In the genomic region with DNA sequence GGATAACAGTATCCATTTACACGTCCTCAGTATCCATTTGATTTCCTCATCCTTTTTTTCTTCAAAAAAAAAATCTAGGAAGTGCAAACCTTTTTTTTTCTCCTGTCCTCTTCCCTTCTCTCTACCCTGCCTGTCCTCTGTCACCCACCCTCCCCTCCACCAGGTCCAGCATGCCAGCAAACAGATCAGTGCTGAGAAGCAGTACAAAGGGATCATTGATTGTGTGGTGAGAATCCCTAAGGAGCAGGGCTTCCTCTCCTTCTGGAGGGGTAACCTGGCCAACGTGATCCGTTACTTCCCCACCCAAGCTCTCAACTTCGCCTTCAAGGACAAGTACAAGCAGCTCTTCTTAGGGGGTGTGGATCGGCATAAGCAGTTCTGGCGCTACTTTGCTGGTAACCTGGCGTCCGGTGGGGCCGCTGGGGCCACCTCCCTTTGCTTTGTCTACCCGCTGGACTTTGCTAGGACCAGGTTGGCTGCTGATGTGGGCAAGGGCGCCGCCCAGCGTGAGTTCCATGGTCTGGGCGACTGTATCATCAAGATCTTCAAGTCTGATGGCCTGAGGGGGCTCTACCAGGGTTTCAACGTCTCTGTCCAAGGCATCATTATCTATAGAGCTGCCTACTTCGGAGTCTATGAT, we compare ENCODE assay signal across 13 cellular contexts. TPM values are rescaled to one million over a fixed set of nuclear protein-coding genes. Genes with fewer than 3 reads are reported as not detected.
DNase-seq lines count a peak whose midpoint lies in the region; TF ChIP-seq lines count a peak whose summit lies in the region.
"Had no signal": no experiment of that assay in that cellular context is flagged by ENCODE, and none has a peak within 500 bp of the region (broad histone marks: within the 10 kb centered on the region; RNA-seq: fewer than 3 reads in every experiment).

No MANE protein-coding gene starts in this region.

- TF ChIP-seq CTCF in left ventricle myocardium inferior (IDR thresholded peaks at IDR 0.05; ENCODE audit: borderline replicate concordance) (no peak), coronary artery (IDR thresholded peaks at IDR 0.05) (no peak), nephron (IDR thresholded peaks at IDR 0.05; ENCODE audit: unreplicated experiment in 3 of 3) (no peak), vagina (IDR thresholded peaks at IDR 0.05) (no peak), foreskin fibroblast (IDR thresholded peaks at IDR 0.05; ENCODE audit: low read depth, low read length) (no peak), GM13976 (IDR thresholded peaks at IDR 0.05; ENCODE audit: borderline replicate concordance, control extremely low read depth, extremely low read depth, insufficient read depth, missing control alignments) (no peak)

- no peaks in the 10 kb centered on the region for H3K27me3 Mint-ChIP-seq in nephron (ENCODE audit: low read depth)

- DNase-seq in left ventricle myocardium inferior (no peak), cardiac septum (ENCODE audit: low spot score) (no peak), coronary artery (ENCODE audit: low spot score) (no peak), vagina (ENCODE audit: extremely low spot score in 2 of 2) (no peak), foreskin fibroblast (no peak), NCI-H2081 treated with DMSO at 0.1 percent for 48 hours (lab: John Stamatoyannopoulos, UW) (no peak), GM13976 (ENCODE audit: low spot score) (no peak)
- DNase-seq: activated CD4-positive, alpha-beta T cell treated with anti-CD3 and anti-CD28 coated beads for 48 hours; activated naive CD4-positive, alpha-beta T cell treated with anti-CD3 and anti-CD28 coated beads, Interleukin-2, amount 10 ng/mL, durations not matched to agents 7 days and 5 days; effector memory CD4-positive, alpha-beta T cell; NCI-H226; SHP77 had no signal

- no peak for TF ChIP-seq POLR2A in vagina (IDR thresholded peaks at IDR 0.05)

- H3K9me3 ChIP-seq in left ventricle myocardium inferior (replicated peaks) (no peaks in the 10 kb centered on the region), vagina (no peaks in the 10 kb centered on the region)

- no peaks in the 10 kb centered on the region for H3K9me3 Mint-ChIP-seq in nephron
- H3K9me3 Mint-ChIP-seq: activated naive CD4-positive, alpha-beta T cell treated with anti-CD3 and anti-CD28 coated beads, Interleukin-2, amount 10 ng/mL, durations not matched to agents 7 days and 5 days had no signal

- peaks cover 9% of the 10 kb centered on the region for H3K36me3 Mint-ChIP-seq in nephron (ENCODE audit: low read depth)
- H3K36me3 Mint-ChIP-seq: activated naive CD4-positive, alpha-beta T cell treated with anti-CD3 and anti-CD28 coated beads, Interleukin-2, amount 10 ng/mL, durations not matched to agents 7 days and 5 days had no signal

- in situ Hi-C loops in GM13976 (cut with MboI; ENCODE audit: low sequenced_read_pairs, unreplicated experiment) = no loop called here

- H3K27ac ChIP-seq in left ventricle myocardium inferior (replicated peaks) (peak overlapping the region; percentile 95), coronary artery (peak overlapping the region; percentile 81 to 93), vagina (peak overlapping the region; percentile 70)

- H3K4me3 ChIP-seq in left ventricle myocardium inferior (peak overlapping the region; percentile 75), coronary artery (peak overlapping the region; percentile 83), vagina (no peak overlapping the region), foreskin fibroblast (ENCODE audit: low read depth in 1 of 2, low read length in 2 of 2) (no peak overlapping the region)

- H3K4me3 Mint-ChIP-seq in nephron = peak overlapping the region; percentile 94 to 99 (median 95)

- H3K4me1 Mint-ChIP-seq in nephron = peaks cover 24% of the 10 kb centered on the region

- peaks cover 38% of the 10 kb centered on the region for H3K36me3 ChIP-seq in left ventricle myocardium inferior
- peaks cover 0 to 4% of the 10 kb centered on the region in 2 donors for H3K36me3 ChIP-seq in vagina

- no peaks in the 10 kb centered on the region for H3K27me3 ChIP-seq in left ventricle myocardium inferior (ENCODE audit: low read depth)
- no peaks in the 10 kb centered on the region for H3K27me3 ChIP-seq in vagina

- H3K4me1 ChIP-seq in left ventricle myocardium inferior = peaks cover 57% of the 10 kb centered on the region
- peaks cover 30% of the 10 kb centered on the region for H3K4me1 ChIP-seq in vagina

- no peak overlapping the region for H3K27ac Mint-ChIP-seq in nephron
- H3K27ac Mint-ChIP-seq: activated naive CD4-positive, alpha-beta T cell treated with anti-CD3 and anti-CD28 coated beads, Interleukin-2, amount 10 ng/mL, durations not matched to agents 7 days and 5 days had no signal

- intact Hi-C loops in left ventricle myocardium inferior (cut with micrococcal nuclease) = no loop called here
- intact Hi-C loops in cardiac septum (cut with DNase I) = loop anchor here (5.0 to 10.0 kb wide), 4 partner anchors 38 to 500 kb away; a partner anchor contains a TSS
- intact Hi-C loops in vagina (cut with DNase I) = no loop called here

RNA-seq across cellular contexts. Expression of a gene that starts 1.7 kb away (rescaled TPM):
- total RNA-seq in left ventricle myocardium inferior (2,250 TPM), cardiac septum (1,443 TPM), vagina (14.0 TPM)

RNA-seq across cellular contexts. Expression of a gene that starts 59.1 kb away (rescaled TPM):
- total RNA-seq in left ventricle myocardium inferior = 11.7 TPM
- 14.9 TPM for total RNA-seq in cardiac septum
- total RNA-seq in vagina = 28.5 TPM

Comparison
In these comparisons a context has a peak if more than half of its experiments do, and no peak if none do; other contexts are left out.
1. H3K4me3 ChIP-seq: peak in left ventricle myocardium inferior (single experiment) and coronary artery (single experiment); none in vagina (0 of 2) and foreskin fibroblast (0 of 2).
2. RNA of a gene that starts 1.7 kb away (total RNA-seq): 2,250 TPM in left ventricle myocardium inferior (single experiment) and 1,443 TPM in cardiac septum (single experiment); 14.0 TPM in vagina (single experiment); every median in the first group is over 10 times any median in the second.
3. Peak in every context shown above with its lines, with median percentiles within 50 percentile points of each other: H3K27ac ChIP-seq.